In genomic region chr13:114281351-114282142, GRCh38 we compare ENCODE assay signal across 8 cellular contexts.
DNase-seq lines count a peak whose midpoint lies in the region; ATAC-seq lines count a peak whose summit lies in the region.

Gene UPF3A, plus strand, starts transcription at chr13:114281601. Its CDS starts 39 bp downstream, at chr13:114281640.

- ATAC-seq in GM18907 (IDR thresholded peaks at IDR 0.05; ENCODE audit: unreplicated experiment) (peak; percentile 72), HG03139 (IDR thresholded peaks at IDR 0.05; ENCODE audit: unreplicated experiment) (peak; percentile 64)

- peak; percentile 91 for DNase-seq in AG08395 (ENCODE audit: low spot score)
- peak; percentile 83 for DNase-seq in NCI-H226
- peak; percentile 75 for DNase-seq in activated CD4-positive, CD25-positive, alpha-beta regulatory T cell treated with anti-CD3 and anti-CD28 coated beads, Interleukin-2, amount 50 U/mL, for 16 hours (ENCODE audit: low read depth, low spot score)
- DNase-seq in central memory CD4-positive, alpha-beta T cell = peak; percentile 85
- DNase-seq in islet precursor cell = peak; percentile 97
- DNase-seq in stimulated activated CD4-positive, alpha-beta T cell treated with anti-CD3 and anti-CD28 coated beads, Interleukin-12 subunit alpha, Interleukin-12 subunit beta, amount 100 ng/mL, for 48 hours (ENCODE audit: low read depth in 2 of 3, low spot score in 1 of 3) = peak; percentile 80 to 86 (median 80)

Comparison
In these comparisons a context has a peak if more than half of its experiments do, and no peak if none do; other contexts are left out.
1. Peak in every context shown above with its lines: DNase-seq and ATAC-seq.